ENCODE assay signal across 4 cellular contexts in the genomic region with DNA sequence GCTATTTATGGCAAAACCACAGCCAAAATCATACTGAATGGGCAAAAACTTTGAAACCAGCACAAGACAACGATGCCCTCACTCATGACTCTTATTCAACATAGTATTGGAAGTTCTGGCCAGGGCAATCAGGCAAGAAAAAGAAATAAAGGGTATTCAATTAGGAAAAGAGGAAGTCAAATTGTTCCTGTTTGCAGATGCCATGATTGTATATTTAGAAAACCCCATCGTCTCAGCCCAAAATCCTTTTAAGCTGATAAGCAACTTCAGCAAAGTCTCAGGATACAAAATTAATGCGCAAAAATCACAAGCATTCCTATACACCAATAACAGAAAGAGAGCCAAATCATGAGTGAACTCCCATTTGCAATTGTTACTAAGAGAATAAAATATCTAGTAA. TPM values are rescaled to one million over a fixed set of nuclear protein-coding genes. Genes with fewer than 3 reads are reported as not detected.
"Had no signal": no experiment of that assay in that cellular context is flagged by ENCODE, and none has a peak within 500 bp of the region (broad histone marks: within the 10 kb centered on the region; RNA-seq: fewer than 3 reads in every experiment).

No MANE protein-coding gene starts in this region.

RNA-seq across cellular contexts. Expression of a gene that starts 10.4 kb away (rescaled TPM):
- total RNA-seq: LHCN-M2, M059J, MCF 10A, NCI-H460 had no signal

RNA-seq across cellular contexts. Expression of a gene that starts 38.6 kb away (rescaled TPM):
- total RNA-seq: LHCN-M2, MCF 10A, NCI-H460 had no signal
